Comparison of ENCODE assay signal across 20 cellular contexts in genomic region chr12:106392746-106393145, GRCh38.
"Had no signal": no experiment of that assay in that cellular context is flagged by ENCODE, and none has a peak within 500 bp of the region (broad histone marks: within the 10 kb centered on the region; RNA-seq: fewer than 3 reads in every experiment).

No MANE protein-coding gene starts in this region.

- ATAC-seq: effector memory CD8-positive, alpha-beta T cell; heart right ventricle; left cardiac atrium; left lung; mucosa of descending colon; sciatic nerve; stimulated activated effector memory CD8-positive, alpha-beta T cell treated with anti-CD3 and anti-CD28 coated beads, Interleukin-12 subunit alpha, Interleukin-12 subunit beta, amount 100 ng/mL, for 72 hours had no signal

- DNase-seq: cortex of kidney; effector memory CD8-positive, alpha-beta T cell; erythroblast; esophagus squamous epithelium; foreskin melanocyte; glutamatergic neuron; heart right ventricle; left cardiac atrium; left lung; mesenchymal stem cell; mucosa of descending colon; naive B cell; stimulated activated CD4-positive, alpha-beta T cell treated with anti-CD3 and anti-CD28 coated beads, Interleukin-12 subunit alpha, Interleukin-12 subunit beta, amount 100 ng/mL, for 4 hours; stimulated activated CD4-positive, alpha-beta T cell treated with anti-CD3 and anti-CD28 coated beads, Interleukin-1b, Interleukin-23, amount 100 ng/mL, for 48 hours; stimulated activated CD4-positive, alpha-beta T cell treated with anti-CD3 and anti-CD28 coated beads, Interleukin-4, amount 100 ng/mL, for 24 hours; stimulated activated naive CD4-positive, alpha-beta T cell treated with Interleukin-2 at 50 U/mL for 16 hours; stomach; tibial artery had no signal
